8 cellular contexts compared by ENCODE assay signal in the genomic region with DNA sequence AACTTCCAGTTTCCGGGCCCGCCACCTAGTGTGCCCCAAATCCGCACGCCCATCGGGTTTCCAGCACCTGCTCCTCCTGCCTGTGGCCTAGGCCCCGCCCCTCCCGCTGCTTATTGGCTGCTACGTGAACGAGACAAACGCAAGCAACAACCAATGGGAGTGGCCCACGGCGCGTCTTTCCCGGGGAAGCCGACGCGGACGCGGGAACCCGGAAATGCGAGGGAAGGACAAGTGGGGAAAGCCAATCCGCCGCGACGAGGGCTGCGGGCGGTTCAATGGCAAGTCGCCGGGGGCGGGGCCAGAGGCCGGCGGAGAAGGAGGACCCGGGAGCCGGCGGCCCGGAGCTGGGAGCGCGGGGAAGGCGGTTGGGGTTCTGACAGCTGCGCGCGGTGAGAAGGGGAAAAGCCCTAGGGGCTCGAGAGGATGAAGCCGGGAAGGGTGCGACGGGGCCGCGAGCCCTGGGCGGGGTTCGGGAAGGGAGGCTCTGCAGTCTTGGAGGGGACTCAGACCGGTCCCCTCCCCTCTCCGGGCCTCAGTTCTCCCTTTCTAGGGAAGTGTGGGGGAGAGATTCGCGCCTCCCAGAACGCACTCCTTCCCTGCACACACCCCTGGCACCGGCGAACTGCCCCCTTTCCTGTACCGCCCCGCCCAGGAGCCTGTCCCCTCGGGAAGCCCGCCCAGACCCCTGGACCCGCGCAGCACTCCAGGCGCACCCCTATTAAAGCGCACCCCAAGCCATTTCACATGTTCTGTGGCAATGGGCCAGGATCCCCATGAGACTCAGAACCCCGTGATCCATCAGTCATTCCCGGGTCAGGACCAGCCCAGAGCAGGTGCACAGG.
DNase-seq lines count a peak whose midpoint lies in the region; ATAC-seq lines count a peak whose summit lies in the region.

FICD (plus strand) TSS at position 305 of the 842 bp plus-strand sequence. CDS start 1,696 bp downstream, outside the sequence.

- H3K36me3 ChIP-seq in ACC112 (ENCODE audit: insufficient read depth, low read length) = peaks cover 12% of the 10 kb centered on the region; the same call in 1 of the 2 replicates

- no peak within 1 kb of the TSS for H2AFZ ChIP-seq in ACC112 (ENCODE audit: low read length, unreplicated experiment)

- peak within 1 kb of the TSS; percentile 20; the same call in 1 of the 2 replicates for H3K27ac ChIP-seq in ACC112 (ENCODE audit: low read depth, low read length)

- DNase-seq in NCI-H2171 (lab: John Stamatoyannopoulos, UW) (peak; percentile 99), UCSD-AML1 (lab: John Stamatoyannopoulos, UW; ENCODE audit: unreplicated experiment) (peak; percentile 99), brain pericyte (ENCODE audit: low read depth, low spot score) (peak; percentile 94), skeletal muscle cell (ENCODE audit: low read depth) (peak; percentile 90)

- H3K79me2 ChIP-seq in ACC112 (ENCODE audit: control insufficient read depth, insufficient read depth, low read length, unreplicated experiment) = no peaks in the 10 kb centered on the region

- ATAC-seq in GM18868 (IDR thresholded peaks at IDR 0.05; ENCODE audit: unreplicated experiment) (peak; percentile 85), HG03103 (IDR thresholded peaks at IDR 0.05; ENCODE audit: low read depth, unreplicated experiment) (peak; percentile 69)

- peaks cover 6% of the 10 kb centered on the region for H3K4me1 ChIP-seq in ACC112 (ENCODE audit: control insufficient read depth, insufficient read depth, low read length, unreplicated experiment)

- H3K27me3 ChIP-seq in ACC112 (ENCODE audit: insufficient read depth, low read length) = peaks cover 10% of the 10 kb centered on the region; the same call in 1 of the 2 replicates

- H3K4me3 ChIP-seq in ACC112 (ENCODE audit: low read depth, low read length) = peak within 1 kb of the TSS; percentile 77
- peak within 1 kb of the TSS; percentile 87 for H3K4me3 ChIP-seq in iPS-11a (ENCODE audit: low read depth, low read length)
- peak within 1 kb of the TSS; percentile 92 for H3K4me3 ChIP-seq in skeletal muscle cell (ENCODE audit: low read depth, low read length)

Comparison
In these comparisons a context has a peak if more than half of its experiments do, and no peak if none do; other contexts are left out.
1. Peak in every context shown above with its lines: DNase-seq, ATAC-seq, H3K4me3 ChIP-seq and H3K27ac ChIP-seq.